Comparison of ENCODE assay signal across 19 cellular contexts in the genomic region with DNA sequence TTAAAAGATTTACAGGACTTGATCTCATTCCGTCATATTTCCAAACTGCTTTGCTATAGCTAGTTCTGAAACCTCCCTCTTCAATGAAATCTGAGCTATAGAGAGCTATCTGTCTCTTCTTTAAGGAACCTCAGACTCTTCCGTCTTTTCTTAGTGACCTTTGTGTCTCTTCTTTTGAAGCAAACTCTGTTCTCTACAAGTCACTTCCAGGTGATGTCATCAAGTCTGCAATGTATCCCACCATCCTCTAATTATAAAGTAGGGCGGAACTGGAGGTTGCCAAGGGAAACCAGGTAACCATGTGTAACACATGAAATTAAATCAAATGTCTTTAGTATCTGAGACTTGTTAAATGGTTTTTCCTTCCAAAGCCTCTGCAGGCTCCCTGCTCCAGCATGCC.
"Had no signal": no experiment of that assay in that cellular context is flagged by ENCODE, and none has a peak within 500 bp of the region (broad histone marks: within the 10 kb centered on the region; RNA-seq: fewer than 3 reads in every experiment).

No MANE protein-coding gene starts in this region.

- DNase-seq: activated CD4-positive, alpha-beta T cell treated with anti-CD3 and anti-CD28 coated beads, Interleukin-2, amount 10 ng/mL, durations not matched to agents 24 days and 14 days; activated CD8-positive, alpha-beta memory T cell treated with anti-CD3 and anti-CD28 coated beads, Interleukin-2, amount 50 U/mL, for 48 hours; activated gamma-delta T cell; activated naive CD8-positive, alpha-beta T cell treated with anti-CD3 and anti-CD28 coated beads for 36 hours; activated T-cell treated with anti-CD3 and anti-CD28 coated beads, Interleukin-2, amount 50 U/mL, for 72 hours; amygdala; effector memory CD4-positive, alpha-beta T cell; foreskin melanocyte; naive thymus-derived CD8-positive, alpha-beta T cell; posterior cingulate gyrus; stimulated activated CD4-positive, alpha-beta T cell treated with anti-CD3 and anti-CD28 coated beads, Interleukin-15, amount 100 ng/mL, for 24 hours; stimulated activated CD4-positive, alpha-beta T cell treated with anti-CD3 and anti-CD28 coated beads, Interleukin-4, amount 100 ng/mL, for 1 hour; stimulated activated naive CD4-positive, alpha-beta T cell; substantia nigra; T-helper 1 cell had no signal

- H3K4me3 ChIP-seq: lung, tibial nerve had no signal

- H3K27ac Mint-ChIP-seq: brain had no signal

- H3K4me3 Mint-ChIP-seq: activated CD4-positive, alpha-beta T cell treated with anti-CD3 and anti-CD28 coated beads, Interleukin-2, amount 10 ng/mL, durations not matched to agents 24 days and 14 days; activated naive CD8-positive, alpha-beta T cell treated with anti-CD3 and anti-CD28 coated beads for 36 hours; brain; naive thymus-derived CD8-positive, alpha-beta T cell had no signal

- H3K27ac ChIP-seq: tibial nerve, VCaP had no signal

- H3K9me3 ChIP-seq: tibial nerve had no signal

- H3K27me3 ChIP-seq: tibial nerve had no signal

- H3K27me3 Mint-ChIP-seq: activated CD4-positive, alpha-beta T cell treated with anti-CD3 and anti-CD28 coated beads, Interleukin-2, amount 10 ng/mL, durations not matched to agents 24 days and 14 days; activated naive CD8-positive, alpha-beta T cell treated with anti-CD3 and anti-CD28 coated beads for 36 hours; brain; naive thymus-derived CD8-positive, alpha-beta T cell had no signal

- H3K4me1 ChIP-seq: tibial nerve had no signal

- ATAC-seq: naive thymus-derived CD8-positive, alpha-beta T cell had no signal

- H3K36me3 Mint-ChIP-seq: brain; naive thymus-derived CD8-positive, alpha-beta T cell had no signal

- H3K9me3 Mint-ChIP-seq: activated CD4-positive, alpha-beta T cell treated with anti-CD3 and anti-CD28 coated beads, Interleukin-2, amount 10 ng/mL, durations not matched to agents 24 days and 14 days; activated naive CD8-positive, alpha-beta T cell treated with anti-CD3 and anti-CD28 coated beads for 36 hours; activated T-cell treated with anti-CD3 and anti-CD28 coated beads, Interleukin-2, amount 50 U/mL, for 72 hours; brain; naive thymus-derived CD8-positive, alpha-beta T cell had no signal
